Comparison of ENCODE assay signal across 1 cellular context in the genomic region with DNA sequence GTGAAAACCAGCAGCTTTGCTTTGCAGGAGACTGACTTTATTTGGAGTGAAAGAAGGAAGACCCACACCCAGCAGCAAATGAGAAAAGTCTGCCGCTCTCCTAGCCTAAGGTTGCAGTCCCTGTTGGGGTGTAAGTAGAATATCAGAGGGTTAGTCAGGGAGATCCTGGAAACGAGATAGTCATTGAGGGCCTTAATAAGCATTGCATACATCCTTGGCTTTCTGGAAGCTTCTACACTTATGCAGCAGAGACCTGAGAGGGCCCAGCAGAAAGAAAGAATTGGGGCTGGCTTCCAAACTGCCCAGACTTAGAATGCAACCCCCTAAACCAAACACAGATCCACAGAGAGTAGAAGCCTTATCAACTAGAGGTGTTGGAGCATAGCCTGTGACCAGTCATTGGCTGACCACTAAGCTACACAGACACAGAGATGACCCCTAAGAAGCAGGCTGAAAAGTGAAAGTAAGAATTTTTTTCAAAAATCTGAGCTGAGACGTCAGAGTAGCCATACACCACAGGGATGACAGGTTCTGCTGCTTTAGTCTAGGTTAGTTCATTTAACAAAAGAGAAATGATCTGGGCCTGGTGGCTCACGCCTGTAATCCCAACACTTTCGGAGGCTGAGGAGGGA.
TF ChIP-seq lines count a peak whose summit lies in the region.

No MANE protein-coding gene starts in this region.

TF ChIP-seq in K562, 482 proteins besides CTCF, POLR2A, EP300 and RAD21 (continued from another document):
- TF ChIP-seq TCF7L2 (IDR thresholded peaks at IDR 0.05; ENCODE audit: low read depth, low read length): no peak
- TF ChIP-seq ARID3B (CRISPR knock-in tag; IDR thresholded peaks at IDR 0.05; ENCODE audit: borderline replicate concordance): no peak
- TF ChIP-seq, protein P1, sequence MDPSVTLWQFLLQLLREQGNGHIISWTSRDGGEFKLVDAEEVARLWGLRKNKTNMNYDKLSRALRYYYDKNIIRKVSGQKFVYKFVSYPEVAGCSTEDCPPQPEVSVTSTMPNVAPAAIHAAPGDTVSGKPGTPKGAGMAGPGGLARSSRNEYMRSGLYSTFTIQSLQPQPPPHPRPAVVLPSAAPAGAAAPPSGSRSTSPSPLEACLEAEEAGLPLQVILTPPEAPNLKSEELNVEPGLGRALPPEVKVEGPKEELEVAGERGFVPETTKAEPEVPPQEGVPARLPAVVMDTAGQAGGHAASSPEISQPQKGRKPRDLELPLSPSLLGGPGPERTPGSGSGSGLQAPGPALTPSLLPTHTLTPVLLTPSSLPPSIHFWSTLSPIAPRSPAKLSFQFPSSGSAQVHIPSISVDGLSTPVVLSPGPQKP (CRISPR knock-in tag; IDR thresholded peaks at IDR 0.05): no peak
- no peak for TF ChIP-seq KLF6 (CRISPR knock-in tag; IDR thresholded peaks at IDR 0.05; ENCODE audit: borderline replicate concordance)
- no peak for TF ChIP-seq ZFX (CRISPR knock-in tag; IDR thresholded peaks at IDR 0.05)
- TF ChIP-seq LEF1 (IDR thresholded peaks at IDR 0.05): no peak
- no peak for TF ChIP-seq ZBTB8A (IDR thresholded peaks at IDR 0.05; ENCODE audit: partially characterized antibody)
- TF ChIP-seq, protein P2, sequence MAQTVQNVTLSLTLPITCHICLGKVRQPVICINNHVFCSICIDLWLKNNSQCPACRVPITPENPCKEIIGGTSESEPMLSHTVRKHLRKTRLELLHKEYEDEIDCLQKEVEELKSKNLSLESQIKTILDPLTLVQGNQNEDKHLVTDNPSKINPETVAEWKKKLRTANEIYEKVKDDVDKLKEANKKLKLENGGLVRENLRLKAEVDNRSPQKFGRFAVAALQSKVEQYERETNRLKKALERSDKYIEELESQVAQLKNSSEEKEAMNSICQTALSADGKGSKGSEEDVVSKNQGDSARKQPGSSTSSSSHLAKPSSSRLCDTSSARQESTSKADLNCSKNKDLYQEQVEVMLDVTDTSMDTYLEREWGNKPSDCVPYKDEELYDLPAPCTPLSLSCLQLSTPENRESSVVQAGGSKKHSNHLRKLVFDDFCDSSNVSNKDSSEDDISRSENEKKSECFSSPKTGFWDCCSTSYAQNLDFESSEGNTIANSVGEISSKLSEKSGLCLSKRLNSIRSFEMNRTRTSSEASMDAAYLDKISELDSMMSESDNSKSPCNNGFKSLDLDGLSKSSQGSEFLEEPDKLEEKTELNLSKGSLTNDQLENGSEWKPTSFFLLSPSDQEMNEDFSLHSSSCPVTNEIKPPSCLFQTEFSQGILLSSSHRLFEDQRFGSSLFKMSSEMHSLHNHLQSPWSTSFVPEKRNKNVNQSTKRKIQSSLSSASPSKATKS (CRISPR knock-in tag; IDR thresholded peaks at IDR 0.05): no peak
